ENCODE assay signal across 10 cellular contexts in genomic region chr9:4690144-4690543, GRCh38. TPM values are rescaled to one million over a fixed set of nuclear protein-coding genes. Genes with fewer than 3 reads are reported as not detected.
DNase-seq lines count a peak whose midpoint lies in the region; ATAC-seq and TF ChIP-seq lines count a peak whose summit lies in the region.
"Had no signal": no experiment of that assay in that cellular context is flagged by ENCODE, and none has a peak within 500 bp of the region (broad histone marks: within the 10 kb centered on the region; RNA-seq: fewer than 3 reads in every experiment).

No MANE protein-coding gene starts in this region.

- peaks cover 11% of the 10 kb centered on the region for H3K79me2 ChIP-seq in OCI-LY3 (ENCODE audit: low read length)

- H3K4me1 ChIP-seq in OCI-LY3 (ENCODE audit: low read length): peaks cover 23% of the 10 kb centered on the region

- no peak overlapping the region for H2AFZ ChIP-seq in OCI-LY3 (ENCODE audit: low read depth, low read length)

- no peak for DNase-seq in activated naive CD4-positive, alpha-beta T cell treated with anti-CD3 and anti-CD28 coated beads, Interleukin-2, amount 50 U/mL, for 72 hours (ENCODE audit: low spot score in 2 of 2)
- DNase-seq in activated naive CD4-positive, alpha-beta T cell treated with anti-CD3 and anti-CD28 coated beads, Interleukin-2, amount 50 U/mL, for 16 hours: no peak
- DNase-seq in type B pancreatic cell (ENCODE audit: extremely low spot score, unreplicated experiment): no peak
- no peak for DNase-seq in T-helper 9 cell
- DNase-seq in cerebellar nuclear complex (lab: John Stamatoyannopoulos, UW): no peak
- DNase-seq in stimulated activated CD4-positive, alpha-beta T cell treated with anti-CD3 and anti-CD28 coated beads, Interleukin-4, amount 100 ng/mL, for 24 hours: no peak
- DNase-seq: activated gamma-delta T cell had no signal

- H3K4me2 ChIP-seq in OCI-LY3 (ENCODE audit: low read length): peak overlapping the region; percentile 76

- no peaks in the 10 kb centered on the region for H3K9me3 ChIP-seq in OCI-LY3 (ENCODE audit: insufficient read depth, low read length)

- no peak overlapping the region for H3K4me3 Mint-ChIP-seq in type B pancreatic cell

- peak overlapping the region in 1 of 2 donors; percentile 64 for H3K27ac Mint-ChIP-seq in activated naive CD4-positive, alpha-beta T cell treated with anti-CD3 and anti-CD28 coated beads, Interleukin-2, amount 50 U/mL, for 72 hours
- peak overlapping the region; percentile 85 for H3K27ac Mint-ChIP-seq in type B pancreatic cell

- H3K36me3 ChIP-seq in OCI-LY3 (replicated peaks; ENCODE audit: low read depth, low read length): peaks cover 15% of the 10 kb centered on the region

- peak overlapping the region; percentile 19 for H3K9ac ChIP-seq in OCI-LY3 (ENCODE audit: low read length)

- H3K4me1 Mint-ChIP-seq in type B pancreatic cell (ENCODE audit: unreplicated experiment): peaks cover 6% of the 10 kb centered on the region

- peak overlapping the region; percentile 59 for H3K4me3 ChIP-seq in OCI-LY3 (ENCODE audit: low read length)

- H3K36me3 Mint-ChIP-seq in activated naive CD4-positive, alpha-beta T cell treated with anti-CD3 and anti-CD28 coated beads, Interleukin-2, amount 50 U/mL, for 72 hours: peaks cover 0 to 12% of the 10 kb centered on the region in 2 donors
- H3K36me3 Mint-ChIP-seq in type B pancreatic cell: peaks cover 16% of the 10 kb centered on the region

- H3K27ac ChIP-seq in OCI-LY3 (ENCODE audit: low read length): peak overlapping the region; percentile 88

- H3K27me3 ChIP-seq in OCI-LY3 (ENCODE audit: low read depth, low read length): no peaks in the 10 kb centered on the region

- H4K20me1 ChIP-seq in OCI-LY3 (ENCODE audit: insufficient read depth, low read length): peaks cover 11% of the 10 kb centered on the region; the same call in 1 of the 2 replicates

- TF ChIP-seq CTCF in OCI-LY3 (IDR thresholded peaks at IDR 0.05; ENCODE audit: low read depth, low read length) (no peak), type B pancreatic cell (conservative IDR thresholded peaks at IDR 0.05) (no peak)

- no peaks in the 10 kb centered on the region for H3K27me3 Mint-ChIP-seq in type B pancreatic cell

- peak; percentile 18 to 30 for ATAC-seq in activated naive CD4-positive, alpha-beta T cell treated with anti-CD3 and anti-CD28 coated beads, Interleukin-2, amount 50 U/mL, for 72 hours
- ATAC-seq in HG02840 (IDR thresholded peaks at IDR 0.05; ENCODE audit: low FRiP score, unreplicated experiment): peak; percentile 60

- H3K9me3 Mint-ChIP-seq in activated naive CD4-positive, alpha-beta T cell treated with anti-CD3 and anti-CD28 coated beads, Interleukin-2, amount 50 U/mL, for 72 hours: no peaks in the 10 kb centered on the region
- H3K9me3 Mint-ChIP-seq in type B pancreatic cell: no peaks in the 10 kb centered on the region

RNA-seq across cellular contexts. Expression of gene CDC37L1, which starts 10.8 kb away (rescaled TPM):
- 10 to 100 TPM in 1 of 2 donors, 1 to 10 TPM in 1; 9.1 to 18.3 TPM for total RNA-seq in activated naive CD4-positive, alpha-beta T cell treated with anti-CD3 and anti-CD28 coated beads, Interleukin-2, amount 50 U/mL, for 72 hours
- 13.2 and 13.4 TPM in 2 replicates for total RNA-seq in type B pancreatic cell (ENCODE audit: low replicate concordance)

RNA-seq across cellular contexts. Expression of gene SPATA6L, which starts 23.9 kb away (rescaled TPM):
- 1 to 10 TPM in 1 of 2 donors, under 1 TPM in 1; 0.99 to 2.1 TPM for total RNA-seq in activated naive CD4-positive, alpha-beta T cell treated with anti-CD3 and anti-CD28 coated beads, Interleukin-2, amount 50 U/mL, for 72 hours
- total RNA-seq in type B pancreatic cell (ENCODE audit: low replicate concordance): 3.0 and 4.7 TPM in 2 replicates
- total RNA-seq: NCI-H460 had no signal

RNA-seq across cellular contexts. Expression of gene PLPP6, which starts 28.1 kb away (rescaled TPM):
- 1 to 10 TPM; 2.0 to 3.6 TPM for total RNA-seq in activated naive CD4-positive, alpha-beta T cell treated with anti-CD3 and anti-CD28 coated beads, Interleukin-2, amount 50 U/mL, for 72 hours
- total RNA-seq in type B pancreatic cell (ENCODE audit: low replicate concordance): 12.2 and 19.5 TPM in 2 replicates

RNA-seq across cellular contexts. Expression of gene AK3, which starts 50.9 kb away (rescaled TPM):
- 10 to 100 TPM; 37.5 to 44.9 TPM for total RNA-seq in activated naive CD4-positive, alpha-beta T cell treated with anti-CD3 and anti-CD28 coated beads, Interleukin-2, amount 50 U/mL, for 72 hours
- total RNA-seq in type B pancreatic cell (ENCODE audit: low replicate concordance): 47.5 and 50.0 TPM in 2 replicates
